In genomic region chr1:204975568-204976235, GRCh38 we compare ENCODE assay signal across 8 cellular contexts.
DNase-seq lines count a peak whose midpoint lies in the region; ATAC-seq and TF ChIP-seq lines count a peak whose summit lies in the region.

No MANE protein-coding gene starts in this region.

- no peak overlapping the region for H3K27ac Mint-ChIP-seq in chondrocyte (ENCODE audit: unreplicated experiment)

- WGBS in liver: 51% methylated on average over 8 of the region's 8 CpGs

- H3K36me3 Mint-ChIP-seq in chondrocyte (ENCODE audit: low read depth): no peaks in the 10 kb centered on the region

- no peaks in the 10 kb centered on the region for H3K36me3 ChIP-seq in liver (ENCODE audit: control insufficient read depth in 4 of 4, insufficient read depth in 3 of 4, low read depth in 1 of 4, low read length in 3 of 4)

- peak; percentile 89 to 90 for TF ChIP-seq RAD21 in liver (IDR thresholded peaks at IDR 0.05)

- H3K4me3 ChIP-seq in liver (ENCODE audit: low read depth in 1 of 3, low read length in 3 of 3): no peak overlapping the region

- no peaks in the 10 kb centered on the region for H3K9me3 Mint-ChIP-seq in chondrocyte (ENCODE audit: low read depth)

- TF ChIP-seq CTCF in chondrocyte (IDR thresholded peaks at IDR 0.05): peak; percentile 85
- peak; percentile 91 for TF ChIP-seq CTCF in liver (IDR thresholded peaks at IDR 0.05; ENCODE audit: low read depth, low read length, missing input control)

- no peaks in the 10 kb centered on the region for H3K9me3 ChIP-seq in liver (ENCODE audit: control insufficient read depth in 4 of 4, low read length in 3 of 4)

- no peaks in the 10 kb centered on the region for H3K27me3 ChIP-seq in liver (ENCODE audit: control insufficient read depth in 4 of 4, insufficient read depth in 4 of 4, low read length in 3 of 4)

- H3K27ac ChIP-seq in liver (ENCODE audit: low read depth in 1 of 2, low read length in 2 of 2): no peak overlapping the region

- H3K4me1 Mint-ChIP-seq in chondrocyte (ENCODE audit: low read depth): peaks cover 15% of the 10 kb centered on the region

- no peak for ATAC-seq in HG02678 (IDR thresholded peaks at IDR 0.05; ENCODE audit: unreplicated experiment)

- DNase-seq in activated gamma-delta T cell treated with Interleukin-2 at 50 U/mL for 16 hours (peak; percentile 35), activated gamma-delta T cell (lab: John Stamatoyannopoulos, UW) (no peak), NCI-H1092 (lab: John Stamatoyannopoulos, UW) (peak; percentile 25), chondrocyte (ENCODE audit: low spot score) (no peak)
- peak in 3 of 4 experiments; percentile 14 to 20 (median 17) for DNase-seq in activated CD4-positive, CD25-positive, alpha-beta regulatory T cell (lab: John Stamatoyannopoulos, UW)
- DNase-seq in stimulated activated CD8-positive, alpha-beta memory T cell treated with anti-CD3 and anti-CD28 coated beads, Interleukin-15, amount 100 ng/mL, for 1 hour (ENCODE audit: low read depth): peak; percentile 27

- no peaks in the 10 kb centered on the region for H3K4me1 ChIP-seq in liver (ENCODE audit: control insufficient read depth in 4 of 4, insufficient read depth in 4 of 4, low read length in 3 of 4)

- H3K9ac ChIP-seq in liver (ENCODE audit: low read depth in 1 of 2, low read length in 2 of 2): no peak overlapping the region

- peaks cover 18% of the 10 kb centered on the region for H3K27me3 Mint-ChIP-seq in chondrocyte (ENCODE audit: low read depth)

- H3K4me3 Mint-ChIP-seq in chondrocyte (ENCODE audit: unreplicated experiment): no peak overlapping the region

TF ChIP-seq in liver, 16 proteins besides CTCF, POLR2A, EP300 and RAD21:
- TF ChIP-seq EGR1 (IDR thresholded peaks at IDR 0.05; ENCODE audit: low read depth in 2 of 2): peak in 1 of 2 donors; percentile 18
- no peak for TF ChIP-seq GABPA (IDR thresholded peaks at IDR 0.05 in 1 of 2, conservative IDR thresholded peaks at IDR 0.05 in 1 of 2)
TF ChIP-seq in liver: peak in this region for 1.

Comparison
In these comparisons a context has a peak if more than half of its experiments do, and no peak if none do; other contexts are left out.
1. DNase-seq: peak in activated gamma-delta T cell treated with Interleukin-2 at 50 U/mL for 16 hours (single experiment), NCI-H1092 (single experiment), activated CD4-positive, CD25-positive, alpha-beta regulatory T cell (3 of 4) and stimulated activated CD8-positive, alpha-beta memory T cell treated with anti-CD3 and anti-CD28 coated beads, Interleukin-15, amount 100 ng/mL, for 1 hour (single experiment); none in activated gamma-delta T cell (single experiment) and chondrocyte (single experiment).